In the genomic region with DNA sequence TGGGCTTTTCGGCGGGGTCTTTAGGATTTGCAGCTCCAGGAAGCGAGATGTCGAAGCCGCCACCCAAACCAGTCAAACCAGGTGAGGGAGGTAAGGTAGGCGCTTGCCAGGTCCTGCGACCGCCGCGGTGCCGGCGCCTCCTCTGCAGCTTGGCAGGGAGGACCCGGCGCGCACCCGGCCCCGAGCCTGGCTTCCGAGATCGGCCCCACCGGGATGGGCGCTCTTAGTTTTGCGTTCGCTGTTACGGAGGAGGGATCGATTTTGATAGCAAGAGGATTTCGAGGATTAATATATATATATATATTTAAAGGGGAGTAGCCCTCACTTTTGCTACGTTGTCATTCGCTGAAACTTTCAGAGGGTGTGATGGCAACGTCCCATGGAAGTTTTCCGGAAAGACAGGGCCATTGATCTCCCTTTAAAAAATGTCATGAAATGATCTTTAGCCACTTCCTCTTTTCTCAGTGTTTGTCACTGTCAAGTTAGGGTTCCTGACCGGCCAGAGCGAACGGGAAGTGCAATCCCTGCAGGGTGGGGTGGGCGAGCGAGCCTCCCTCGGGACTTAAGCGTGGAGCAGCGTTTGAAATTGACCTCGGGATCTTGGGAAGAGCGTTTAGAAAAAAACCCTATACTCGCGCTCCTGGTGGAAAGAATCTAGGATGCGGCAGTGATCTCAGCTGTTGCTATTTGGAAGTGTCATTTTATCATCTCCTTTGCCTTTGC, we compare ENCODE assay signal across 1 cellular context.
A peak's percentile ranks its signal among the peaks of the same experiment; 100 is the strongest.
TF ChIP-seq lines count a peak whose summit lies in the region.

No MANE protein-coding gene starts in this region.

TF ChIP-seq in GM12878, 131 proteins besides CTCF, POLR2A, EP300 and RAD21 (continued from another document):
- TF ChIP-seq, protein P1, sequence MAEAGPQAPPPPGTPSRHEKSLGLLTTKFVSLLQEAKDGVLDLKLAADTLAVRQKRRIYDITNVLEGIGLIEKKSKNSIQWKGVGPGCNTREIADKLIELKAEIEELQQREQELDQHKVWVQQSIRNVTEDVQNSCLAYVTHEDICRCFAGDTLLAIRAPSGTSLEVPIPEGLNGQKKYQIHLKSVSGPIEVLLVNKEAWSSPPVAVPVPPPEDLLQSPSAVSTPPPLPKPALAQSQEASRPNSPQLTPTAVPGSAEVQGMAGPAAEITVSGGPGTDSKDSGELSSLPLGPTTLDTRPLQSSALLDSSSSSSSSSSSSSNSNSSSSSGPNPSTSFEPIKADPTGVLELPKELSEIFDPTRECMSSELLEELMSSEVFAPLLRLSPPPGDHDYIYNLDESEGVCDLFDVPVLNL (IDR thresholded peaks at IDR 0.05; ENCODE audit: low read depth, low read length) = no peak
- TF ChIP-seq, protein P2, sequence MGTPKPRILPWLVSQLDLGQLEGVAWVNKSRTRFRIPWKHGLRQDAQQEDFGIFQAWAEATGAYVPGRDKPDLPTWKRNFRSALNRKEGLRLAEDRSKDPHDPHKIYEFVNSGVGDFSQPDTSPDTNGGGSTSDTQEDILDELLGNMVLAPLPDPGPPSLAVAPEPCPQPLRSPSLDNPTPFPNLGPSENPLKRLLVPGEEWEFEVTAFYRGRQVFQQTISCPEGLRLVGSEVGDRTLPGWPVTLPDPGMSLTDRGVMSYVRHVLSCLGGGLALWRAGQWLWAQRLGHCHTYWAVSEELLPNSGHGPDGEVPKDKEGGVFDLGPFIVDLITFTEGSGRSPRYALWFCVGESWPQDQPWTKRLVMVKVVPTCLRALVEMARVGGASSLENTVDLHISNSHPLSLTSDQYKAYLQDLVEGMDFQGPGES (IDR thresholded peaks at IDR 0.05) = no peak
- TF ChIP-seq CHD2 (IDR thresholded peaks at IDR 0.05; ENCODE audit: borderline replicate concordance, low read depth, low read length) = no peak
- TF ChIP-seq, protein P3, sequence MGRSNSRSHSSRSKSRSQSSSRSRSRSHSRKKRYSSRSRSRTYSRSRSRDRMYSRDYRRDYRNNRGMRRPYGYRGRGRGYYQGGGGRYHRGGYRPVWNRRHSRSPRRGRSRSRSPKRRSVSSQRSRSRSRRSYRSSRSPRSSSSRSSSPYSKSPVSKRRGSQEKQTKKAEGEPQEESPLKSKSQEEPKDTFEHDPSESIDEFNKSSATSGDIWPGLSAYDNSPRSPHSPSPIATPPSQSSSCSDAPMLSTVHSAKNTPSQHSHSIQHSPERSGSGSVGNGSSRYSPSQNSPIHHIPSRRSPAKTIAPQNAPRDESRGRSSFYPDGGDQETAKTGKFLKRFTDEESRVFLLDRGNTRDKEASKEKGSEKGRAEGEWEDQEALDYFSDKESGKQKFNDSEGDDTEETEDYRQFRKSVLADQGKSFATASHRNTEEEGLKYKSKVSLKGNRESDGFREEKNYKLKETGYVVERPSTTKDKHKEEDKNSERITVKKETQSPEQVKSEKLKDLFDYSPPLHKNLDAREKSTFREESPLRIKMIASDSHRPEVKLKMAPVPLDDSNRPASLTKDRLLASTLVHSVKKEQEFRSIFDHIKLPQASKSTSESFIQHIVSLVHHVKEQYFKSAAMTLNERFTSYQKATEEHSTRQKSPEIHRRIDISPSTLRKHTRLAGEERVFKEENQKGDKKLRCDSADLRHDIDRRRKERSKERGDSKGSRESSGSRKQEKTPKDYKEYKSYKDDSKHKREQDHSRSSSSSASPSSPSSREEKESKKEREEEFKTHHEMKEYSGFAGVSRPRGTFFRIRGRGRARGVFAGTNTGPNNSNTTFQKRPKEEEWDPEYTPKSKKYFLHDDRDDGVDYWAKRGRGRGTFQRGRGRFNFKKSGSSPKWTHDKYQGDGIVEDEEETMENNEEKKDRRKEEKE (IDR thresholded peaks at IDR 0.05) = no peak
- TF ChIP-seq, protein P4, sequence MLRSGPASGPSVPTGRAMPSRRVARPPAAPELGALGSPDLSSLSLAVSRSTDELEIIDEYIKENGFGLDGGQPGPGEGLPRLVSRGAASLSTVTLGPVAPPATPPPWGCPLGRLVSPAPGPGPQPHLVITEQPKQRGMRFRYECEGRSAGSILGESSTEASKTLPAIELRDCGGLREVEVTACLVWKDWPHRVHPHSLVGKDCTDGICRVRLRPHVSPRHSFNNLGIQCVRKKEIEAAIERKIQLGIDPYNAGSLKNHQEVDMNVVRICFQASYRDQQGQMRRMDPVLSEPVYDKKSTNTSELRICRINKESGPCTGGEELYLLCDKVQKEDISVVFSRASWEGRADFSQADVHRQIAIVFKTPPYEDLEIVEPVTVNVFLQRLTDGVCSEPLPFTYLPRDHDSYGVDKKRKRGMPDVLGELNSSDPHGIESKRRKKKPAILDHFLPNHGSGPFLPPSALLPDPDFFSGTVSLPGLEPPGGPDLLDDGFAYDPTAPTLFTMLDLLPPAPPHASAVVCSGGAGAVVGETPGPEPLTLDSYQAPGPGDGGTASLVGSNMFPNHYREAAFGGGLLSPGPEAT (IDR thresholded peaks at IDR 0.05; ENCODE audit: low read depth) = peak; percentile 85
- TF ChIP-seq MTA2 (IDR thresholded peaks at IDR 0.05; ENCODE audit: low read depth) = no peak
- TF ChIP-seq STAT1 (conservative IDR thresholded peaks at IDR 0.05) = no peak
- TF ChIP-seq NFXL1 (IDR thresholded peaks at IDR 0.05; ENCODE audit: borderline replicate concordance) = no peak
- TF ChIP-seq, protein P5, sequence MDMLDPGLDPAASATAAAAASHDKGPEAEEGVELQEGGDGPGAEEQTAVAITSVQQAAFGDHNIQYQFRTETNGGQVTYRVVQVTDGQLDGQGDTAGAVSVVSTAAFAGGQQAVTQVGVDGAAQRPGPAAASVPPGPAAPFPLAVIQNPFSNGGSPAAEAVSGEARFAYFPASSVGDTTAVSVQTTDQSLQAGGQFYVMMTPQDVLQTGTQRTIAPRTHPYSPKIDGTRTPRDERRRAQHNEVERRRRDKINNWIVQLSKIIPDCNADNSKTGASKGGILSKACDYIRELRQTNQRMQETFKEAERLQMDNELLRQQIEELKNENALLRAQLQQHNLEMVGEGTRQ (IDR thresholded peaks at IDR 0.05; ENCODE audit: borderline replicate concordance, low read depth, low read length) = no peak
- TF ChIP-seq SMAD5 (IDR thresholded peaks at IDR 0.05; ENCODE audit: low read depth) = no peak
- no peak for TF ChIP-seq TCF3 (IDR thresholded peaks at IDR 0.05; ENCODE audit: borderline replicate concordance, insufficient read depth, low read depth, low read length)
- peak; percentile 61 for TF ChIP-seq DPF2 (IDR thresholded peaks at IDR 0.05)
- TF ChIP-seq, protein P6, sequence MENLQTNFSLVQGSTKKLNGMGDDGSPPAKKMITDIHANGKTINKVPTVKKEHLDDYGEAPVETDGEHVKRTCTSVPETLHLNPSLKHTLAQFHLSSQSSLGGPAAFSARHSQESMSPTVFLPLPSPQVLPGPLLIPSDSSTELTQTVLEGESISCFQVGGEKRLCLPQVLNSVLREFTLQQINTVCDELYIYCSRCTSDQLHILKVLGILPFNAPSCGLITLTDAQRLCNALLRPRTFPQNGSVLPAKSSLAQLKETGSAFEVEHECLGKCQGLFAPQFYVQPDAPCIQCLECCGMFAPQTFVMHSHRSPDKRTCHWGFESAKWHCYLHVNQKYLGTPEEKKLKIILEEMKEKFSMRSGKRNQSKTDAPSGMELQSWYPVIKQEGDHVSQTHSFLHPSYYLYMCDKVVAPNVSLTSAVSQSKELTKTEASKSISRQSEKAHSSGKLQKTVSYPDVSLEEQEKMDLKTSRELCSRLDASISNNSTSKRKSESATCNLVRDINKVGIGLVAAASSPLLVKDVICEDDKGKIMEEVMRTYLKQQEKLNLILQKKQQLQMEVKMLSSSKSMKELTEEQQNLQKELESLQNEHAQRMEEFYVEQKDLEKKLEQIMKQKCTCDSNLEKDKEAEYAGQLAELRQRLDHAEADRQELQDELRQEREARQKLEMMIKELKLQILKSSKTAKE (IDR thresholded peaks at IDR 0.05; ENCODE audit: low read depth, poor library complexity, severe bottlenecking) = no peak
- TF ChIP-seq SMC3 (IDR thresholded peaks at IDR 0.05; ENCODE audit: borderline replicate concordance, low read length) = no peak
- TF ChIP-seq SIX5 (IDR thresholded peaks at IDR 0.05; ENCODE audit: low read depth, low read length, severe bottlenecking) = no peak
- no peak for TF ChIP-seq SREBF2 (IDR thresholded peaks at IDR 0.05; ENCODE audit: low read length)
